Comparison of ENCODE assay signal across 1 cellular context in the genomic region with DNA sequence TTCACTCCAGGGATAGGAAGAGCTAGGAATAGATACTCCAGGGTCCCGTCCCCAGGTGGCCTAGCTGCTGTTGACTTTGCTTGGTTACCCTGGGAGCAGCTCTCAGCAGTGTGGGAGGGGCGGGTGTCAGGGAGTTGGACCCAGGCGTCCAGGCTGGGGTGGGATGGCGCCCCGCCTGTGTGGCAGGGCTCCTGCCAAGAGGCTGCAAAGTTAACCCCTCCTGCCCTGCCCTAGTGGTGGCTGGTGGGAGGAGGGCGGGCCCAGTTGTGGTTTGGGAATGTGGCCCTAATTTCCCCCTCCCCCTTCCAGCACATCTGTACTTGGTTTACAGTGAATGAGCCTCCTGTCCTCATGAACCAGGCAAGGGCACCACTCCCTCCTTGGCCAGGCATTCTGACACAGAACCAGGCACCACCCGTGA.
TF ChIP-seq lines count a peak whose summit lies in the region.

No MANE protein-coding gene starts in this region.

TF ChIP-seq in GM23338, 12 proteins besides CTCF, POLR2A, EP300 and RAD21:
- TF ChIP-seq NANOG (IDR thresholded peaks at IDR 0.05; ENCODE audit: borderline replicate concordance), result no peak
- peak; percentile 9; the same call in 1 of the 2 replicates for TF ChIP-seq POLR2AphosphoS5 (IDR thresholded peaks at IDR 0.05; ENCODE audit: low read depth)
- TF ChIP-seq, protein P1, sequence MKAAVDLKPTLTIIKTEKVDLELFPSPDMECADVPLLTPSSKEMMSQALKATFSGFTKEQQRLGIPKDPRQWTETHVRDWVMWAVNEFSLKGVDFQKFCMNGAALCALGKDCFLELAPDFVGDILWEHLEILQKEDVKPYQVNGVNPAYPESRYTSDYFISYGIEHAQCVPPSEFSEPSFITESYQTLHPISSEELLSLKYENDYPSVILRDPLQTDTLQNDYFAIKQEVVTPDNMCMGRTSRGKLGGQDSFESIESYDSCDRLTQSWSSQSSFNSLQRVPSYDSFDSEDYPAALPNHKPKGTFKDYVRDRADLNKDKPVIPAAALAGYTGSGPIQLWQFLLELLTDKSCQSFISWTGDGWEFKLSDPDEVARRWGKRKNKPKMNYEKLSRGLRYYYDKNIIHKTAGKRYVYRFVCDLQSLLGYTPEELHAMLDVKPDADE (IDR thresholded peaks at IDR 0.05), result no peak
- TF ChIP-seq, protein P2, sequence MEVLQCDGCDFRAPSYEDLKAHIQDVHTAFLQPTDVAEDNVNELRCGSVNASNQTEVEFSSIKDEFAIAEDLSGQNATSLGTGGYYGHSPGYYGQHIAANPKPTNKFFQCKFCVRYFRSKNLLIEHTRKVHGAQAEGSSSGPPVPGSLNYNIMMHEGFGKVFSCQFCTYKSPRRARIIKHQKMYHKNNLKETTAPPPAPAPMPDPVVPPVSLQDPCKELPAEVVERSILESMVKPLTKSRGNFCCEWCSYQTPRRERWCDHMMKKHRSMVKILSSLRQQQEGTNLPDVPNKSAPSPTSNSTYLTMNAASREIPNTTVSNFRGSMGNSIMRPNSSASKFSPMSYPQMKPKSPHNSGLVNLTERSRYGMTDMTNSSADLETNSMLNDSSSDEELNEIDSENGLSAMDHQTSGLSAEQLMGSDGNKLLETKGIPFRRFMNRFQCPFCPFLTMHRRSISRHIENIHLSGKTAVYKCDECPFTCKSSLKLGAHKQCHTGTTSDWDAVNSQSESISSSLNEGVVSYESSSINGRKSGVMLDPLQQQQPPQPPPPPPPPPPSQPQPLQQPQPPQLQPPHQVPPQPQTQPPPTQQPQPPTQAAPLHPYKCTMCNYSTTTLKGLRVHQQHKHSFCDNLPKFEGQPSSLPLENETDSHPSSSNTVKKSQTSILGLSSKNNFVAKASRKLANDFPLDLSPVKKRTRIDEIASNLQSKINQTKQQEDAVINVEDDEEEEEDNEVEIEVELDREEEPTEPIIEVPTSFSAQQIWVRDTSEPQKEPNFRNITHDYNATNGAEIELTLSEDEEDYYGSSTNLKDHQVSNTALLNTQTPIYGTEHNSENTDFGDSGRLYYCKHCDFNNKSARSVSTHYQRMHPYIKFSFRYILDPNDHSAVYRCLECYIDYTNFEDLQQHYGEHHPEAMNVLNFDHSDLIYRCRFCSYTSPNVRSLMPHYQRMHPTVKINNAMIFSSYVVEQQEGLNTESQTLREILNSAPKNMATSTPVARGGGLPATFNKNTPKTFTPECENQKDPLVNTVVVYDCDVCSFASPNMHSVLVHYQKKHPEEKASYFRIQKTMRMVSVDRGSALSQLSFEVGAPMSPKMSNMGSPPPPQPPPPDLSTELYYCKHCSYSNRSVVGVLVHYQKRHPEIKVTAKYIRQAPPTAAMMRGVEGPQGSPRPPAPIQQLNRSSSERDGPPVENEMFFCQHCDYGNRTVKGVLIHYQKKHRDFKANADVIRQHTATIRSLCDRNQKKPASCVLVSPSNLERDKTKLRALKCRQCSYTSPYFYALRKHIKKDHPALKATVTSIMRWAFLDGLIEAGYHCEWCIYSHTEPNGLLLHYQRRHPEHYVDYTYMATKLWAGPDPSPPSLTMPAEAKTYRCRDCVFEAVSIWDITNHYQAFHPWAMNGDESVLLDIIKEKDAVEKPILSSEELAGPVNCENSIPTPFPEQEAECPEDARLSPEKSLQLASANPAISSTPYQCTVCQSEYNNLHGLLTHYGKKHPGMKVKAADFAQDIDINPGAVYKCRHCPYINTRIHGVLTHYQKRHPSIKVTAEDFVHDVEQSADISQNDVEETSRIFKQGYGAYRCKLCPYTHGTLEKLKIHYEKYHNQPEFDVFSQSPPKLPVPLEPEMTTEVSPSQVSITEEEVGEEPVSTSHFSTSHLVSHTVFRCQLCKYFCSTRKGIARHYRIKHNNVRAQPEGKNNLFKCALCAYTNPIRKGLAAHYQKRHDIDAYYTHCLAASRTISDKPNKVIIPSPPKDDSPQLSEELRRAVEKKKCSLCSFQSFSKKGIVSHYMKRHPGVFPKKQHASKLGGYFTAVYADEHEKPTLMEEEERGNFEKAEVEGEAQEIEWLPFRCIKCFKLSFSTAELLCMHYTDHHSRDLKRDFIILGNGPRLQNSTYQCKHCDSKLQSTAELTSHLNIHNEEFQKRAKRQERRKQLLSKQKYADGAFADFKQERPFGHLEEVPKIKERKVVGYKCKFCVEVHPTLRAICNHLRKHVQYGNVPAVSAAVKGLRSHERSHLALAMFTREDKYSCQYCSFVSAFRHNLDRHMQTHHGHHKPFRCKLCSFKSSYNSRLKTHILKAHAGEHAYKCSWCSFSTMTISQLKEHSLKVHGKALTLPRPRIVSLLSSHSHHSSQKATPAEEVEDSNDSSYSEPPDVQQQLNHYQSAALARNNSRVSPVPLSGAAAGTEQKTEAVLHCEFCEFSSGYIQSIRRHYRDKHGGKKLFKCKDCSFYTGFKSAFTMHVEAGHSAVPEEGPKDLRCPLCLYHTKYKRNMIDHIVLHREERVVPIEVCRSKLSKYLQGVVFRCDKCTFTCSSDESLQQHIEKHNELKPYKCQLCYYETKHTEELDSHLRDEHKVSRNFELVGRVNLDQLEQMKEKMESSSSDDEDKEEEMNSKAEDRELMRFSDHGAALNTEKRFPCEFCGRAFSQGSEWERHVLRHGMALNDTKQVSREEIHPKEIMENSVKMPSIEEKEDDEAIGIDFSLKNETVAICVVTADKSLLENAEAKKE (CRISPR knock-in tag; IDR thresholded peaks at IDR 0.05), result no peak
TF ChIP-seq in GM23338: peak in this region for 1.
